1 cellular context compared by ENCODE assay signal in the genomic region with DNA sequence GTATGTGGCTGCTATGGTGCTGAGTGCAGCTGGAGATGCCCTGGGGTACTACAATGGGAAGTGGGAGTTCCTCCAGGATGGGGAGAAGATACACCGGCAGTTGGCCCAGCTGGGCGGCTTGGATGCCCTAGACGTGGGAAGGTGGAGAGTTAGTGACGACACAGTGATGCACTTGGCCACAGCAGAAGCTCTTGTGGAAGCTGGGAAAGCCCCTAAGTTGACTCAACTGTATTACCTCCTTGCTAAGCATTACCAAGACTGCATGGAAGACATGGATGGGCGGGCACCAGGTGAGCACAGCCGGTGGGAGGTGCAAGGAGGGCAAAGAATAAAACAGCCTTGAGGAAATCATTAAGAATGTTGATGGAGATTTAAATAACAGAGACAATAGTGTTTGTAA.
TF ChIP-seq lines count a peak whose summit lies in the region.

No MANE protein-coding gene starts in this region.

TF ChIP-seq in HepG2, 621 proteins besides CTCF, POLR2A, EP300 and RAD21:
- no peak for TF ChIP-seq MTA1 (CRISPR knock-in tag; IDR thresholded peaks at IDR 0.05; ENCODE audit: borderline replicate concordance)
- no peak for TF ChIP-seq SNAPC4 (CRISPR knock-in tag; IDR thresholded peaks at IDR 0.05)
- TF ChIP-seq MYNN (CRISPR knock-in tag; IDR thresholded peaks at IDR 0.05; ENCODE audit: low read depth): no peak
- TF ChIP-seq THAP9 (CRISPR knock-in tag; IDR thresholded peaks at IDR 0.05; ENCODE audit: borderline replicate concordance): no peak
- TF ChIP-seq ZNF619 (CRISPR knock-in tag; IDR thresholded peaks at IDR 0.05): no peak
- TF ChIP-seq USF2 (IDR thresholded peaks at IDR 0.05; ENCODE audit: low read depth, low read length): no peak
- no peak for TF ChIP-seq USF2 (CRISPR knock-in tag; IDR thresholded peaks at IDR 0.05; ENCODE audit: borderline replicate concordance)
- no peak for TF ChIP-seq SMAD3 (CRISPR knock-in tag; IDR thresholded peaks at IDR 0.05)
- TF ChIP-seq HINFP (CRISPR knock-in tag; IDR thresholded peaks at IDR 0.05; ENCODE audit: low read depth): no peak
- TF ChIP-seq SALL1 (CRISPR knock-in tag; IDR thresholded peaks at IDR 0.05): no peak
- no peak for TF ChIP-seq KLF6 (CRISPR knock-in tag; IDR thresholded peaks at IDR 0.05)
- TF ChIP-seq ZFX (CRISPR knock-in tag; IDR thresholded peaks at IDR 0.05; ENCODE audit: low read depth): no peak
- TF ChIP-seq, protein P1, sequence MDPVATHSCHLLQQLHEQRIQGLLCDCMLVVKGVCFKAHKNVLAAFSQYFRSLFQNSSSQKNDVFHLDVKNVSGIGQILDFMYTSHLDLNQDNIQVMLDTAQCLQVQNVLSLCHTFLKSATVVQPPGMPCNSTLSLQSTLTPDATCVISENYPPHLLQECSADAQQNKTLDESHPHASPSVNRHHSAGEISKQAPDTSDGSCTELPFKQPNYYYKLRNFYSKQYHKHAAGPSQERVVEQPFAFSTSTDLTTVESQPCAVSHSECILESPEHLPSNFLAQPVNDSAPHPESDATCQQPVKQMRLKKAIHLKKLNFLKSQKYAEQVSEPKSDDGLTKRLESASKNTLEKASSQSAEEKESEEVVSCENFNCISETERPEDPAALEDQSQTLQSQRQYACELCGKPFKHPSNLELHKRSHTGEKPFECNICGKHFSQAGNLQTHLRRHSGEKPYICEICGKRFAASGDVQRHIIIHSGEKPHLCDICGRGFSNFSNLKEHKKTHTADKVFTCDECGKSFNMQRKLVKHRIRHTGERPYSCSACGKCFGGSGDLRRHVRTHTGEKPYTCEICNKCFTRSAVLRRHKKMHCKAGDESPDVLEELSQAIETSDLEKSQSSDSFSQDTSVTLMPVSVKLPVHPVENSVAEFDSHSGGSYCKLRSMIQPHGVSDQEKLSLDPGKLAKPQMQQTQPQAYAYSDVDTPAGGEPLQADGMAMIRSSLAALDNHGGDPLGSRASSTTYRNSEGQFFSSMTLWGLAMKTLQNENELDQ (CRISPR knock-in tag; IDR thresholded peaks at IDR 0.05; ENCODE audit: borderline replicate concordance): no peak
- TF ChIP-seq ZNF274 (CRISPR knock-in tag; IDR thresholded peaks at IDR 0.05): no peak
- TF ChIP-seq EEA1 (CRISPR knock-in tag; IDR thresholded peaks at IDR 0.05; ENCODE audit: borderline replicate concordance): no peak
- TF ChIP-seq SIX1 (CRISPR knock-in tag; IDR thresholded peaks at IDR 0.05; ENCODE audit: borderline replicate concordance): no peak
- no peak for TF ChIP-seq MAFG (CRISPR knock-in tag; IDR thresholded peaks at IDR 0.05)
- TF ChIP-seq ZGPAT (CRISPR knock-in tag; IDR thresholded peaks at IDR 0.05): no peak
- no peak for TF ChIP-seq ZNF776 (CRISPR knock-in tag; IDR thresholded peaks at IDR 0.05)
- no peak for TF ChIP-seq HNF4G (IDR thresholded peaks at IDR 0.05; ENCODE audit: borderline replicate concordance, low read depth, low read length)
- no peak for TF ChIP-seq HNF4G (CRISPR knock-in tag; IDR thresholded peaks at IDR 0.05; ENCODE audit: borderline replicate concordance, low read depth)
TF ChIP-seq in HepG2: peak in this region for 0.
